In the genomic region with DNA sequence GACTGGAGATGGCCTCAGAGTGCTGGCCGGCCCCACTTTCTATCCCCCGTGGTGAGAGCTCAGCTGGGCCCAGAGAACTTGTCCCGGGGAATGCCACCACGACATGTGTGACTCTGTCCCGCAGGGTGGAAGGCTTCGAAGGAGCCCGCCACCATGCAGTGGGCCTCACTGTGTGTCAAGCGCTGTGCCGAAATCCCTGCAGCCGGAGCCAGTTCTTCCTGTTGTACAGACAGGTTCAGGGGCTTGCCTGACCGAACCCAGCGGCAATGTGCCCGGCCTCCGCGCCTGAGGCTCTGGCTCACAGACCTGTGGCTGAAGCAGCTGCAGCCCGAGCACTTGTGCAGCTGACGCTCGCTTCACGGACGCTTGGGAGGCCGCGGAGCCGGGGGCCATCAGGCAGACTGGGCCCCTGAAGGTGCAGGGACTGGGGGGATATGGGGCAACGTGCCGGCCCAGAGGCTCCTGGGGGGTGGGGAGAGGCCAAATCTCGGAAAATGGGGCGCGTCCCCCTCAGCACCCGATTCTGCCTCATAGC, we compare ENCODE assay signal across 8 cellular contexts. TPM values are rescaled to one million over a fixed set of nuclear protein-coding genes. Genes with fewer than 3 reads are reported as not detected.
DNase-seq lines count a peak whose midpoint lies in the region; FAIRE-seq and TF ChIP-seq lines count a peak whose summit lies in the region.

No MANE protein-coding gene starts in this region.

- H3K27me3 ChIP-seq in ascending aorta (no peaks in the 10 kb centered on the region), iPS-18a (ENCODE audit: control insufficient read depth, insufficient read depth, low read length) (peaks cover 19% of the 10 kb centered on the region), skeletal muscle satellite cell (ENCODE audit: control insufficient read depth, insufficient read depth, low read length) (no peaks in the 10 kb centered on the region)

- peak overlapping the region; percentile 37 to 66 for H3K27ac ChIP-seq in ascending aorta
- no peak overlapping the region for H3K27ac ChIP-seq in iPS-18a (ENCODE audit: low read length)

- no peak for FAIRE-seq in RCC 7860 (lab: Jason Lieb, UNC)

- intact Hi-C loops in ascending aorta (cut with DNase I) = loop anchor here (2.0 kb wide), 2 partner anchors 13 to 239 kb away; no protein-coding TSS in a partner anchor

- H3K4me2 ChIP-seq in skeletal muscle satellite cell (ENCODE audit: low read length) = peak overlapping the region; percentile 85

- H3K4me1 ChIP-seq in ascending aorta (peaks cover 0 to 11% of the 10 kb centered on the region in 2 donors), iPS-18a (ENCODE audit: control insufficient read depth, low read depth, low read length) (peaks cover 5% of the 10 kb centered on the region), skeletal muscle satellite cell (ENCODE audit: control insufficient read depth, insufficient read depth, low read length) (peaks cover 37% of the 10 kb centered on the region)

- TF ChIP-seq CTCF in ascending aorta (IDR thresholded peaks at IDR 0.05) = no peak

- peak; percentile 52 for DNase-seq in DMS53 (lab: John Stamatoyannopoulos, UW)
- DNase-seq in DMS53 treated with DMSO at 0.1 percent for 48 hours (lab: John Stamatoyannopoulos, UW; ENCODE audit: unreplicated experiment) = no peak
- DNase-seq in NOMO-1 treated with DMSO at 0.1 percent for 48 hours (lab: John Stamatoyannopoulos, UW; ENCODE audit: unreplicated experiment) = peak; percentile 5
- DNase-seq in ascending aorta (ENCODE audit: low spot score in 2 of 2) = no peak
- DNase-seq in RCC 7860 (ENCODE audit: low spot score) = no peak
- DNase-seq in amniotic stem cell (lab: John Stamatoyannopoulos, UW) = no peak

- no peaks in the 10 kb centered on the region for H3K36me3 ChIP-seq in ascending aorta
- no peaks in the 10 kb centered on the region for H3K36me3 ChIP-seq in iPS-18a (ENCODE audit: control insufficient read depth, low read depth, low read length)
- H3K36me3 ChIP-seq in skeletal muscle satellite cell (ENCODE audit: insufficient read depth, low read length) = no peaks in the 10 kb centered on the region

- peak overlapping the region; percentile 77 to 83 for H3K4me3 ChIP-seq in ascending aorta
- peak overlapping the region; percentile 65 for H3K4me3 ChIP-seq in iPS-18a (ENCODE audit: low read length)
- H3K4me3 ChIP-seq in skeletal muscle satellite cell (ENCODE audit: low read length) = peak overlapping the region; percentile 91

- H3K9me3 ChIP-seq in ascending aorta (no peaks in the 10 kb centered on the region), iPS-18a (ENCODE audit: control insufficient read depth, low read depth, low read length) (no peaks in the 10 kb centered on the region), skeletal muscle satellite cell (replicated peaks; ENCODE audit: low read length) (no peaks in the 10 kb centered on the region)

- peak overlapping the region; percentile 17 for H3K9ac ChIP-seq in iPS-18a (ENCODE audit: low read length)
- peak overlapping the region; percentile 84 for H3K9ac ChIP-seq in skeletal muscle satellite cell (ENCODE audit: low read depth, low read length)

RNA-seq across cellular contexts. Expression of a gene that starts 0.7 kb away (rescaled TPM):
- 76.0 TPM for total RNA-seq in ascending aorta
- 36.0 and 38.3 TPM in 2 replicates for total RNA-seq in skeletal muscle satellite cell (2012; rRNA removed)

RNA-seq across cellular contexts. Expression of a gene that starts 30.6 kb away (rescaled TPM):
- 26.4 TPM for total RNA-seq in ascending aorta
- 19.0 and 23.2 TPM in 2 replicates for total RNA-seq in skeletal muscle satellite cell (2012; rRNA removed)

Comparison
In these comparisons a context has a peak if more than half of its experiments do, and no peak if none do; other contexts are left out.
1. DNase-seq: peak in DMS53 (single experiment) and NOMO-1 treated with DMSO at 0.1 percent for 48 hours (single experiment); none in DMS53 treated with DMSO at 0.1 percent for 48 hours (single experiment), ascending aorta (0 of 2), RCC 7860 (single experiment) and amniotic stem cell (single experiment).
2. Peak in every context shown above with its lines, with median percentiles within 50 percentile points of each other: H3K4me3 ChIP-seq.